In the genomic region with DNA sequence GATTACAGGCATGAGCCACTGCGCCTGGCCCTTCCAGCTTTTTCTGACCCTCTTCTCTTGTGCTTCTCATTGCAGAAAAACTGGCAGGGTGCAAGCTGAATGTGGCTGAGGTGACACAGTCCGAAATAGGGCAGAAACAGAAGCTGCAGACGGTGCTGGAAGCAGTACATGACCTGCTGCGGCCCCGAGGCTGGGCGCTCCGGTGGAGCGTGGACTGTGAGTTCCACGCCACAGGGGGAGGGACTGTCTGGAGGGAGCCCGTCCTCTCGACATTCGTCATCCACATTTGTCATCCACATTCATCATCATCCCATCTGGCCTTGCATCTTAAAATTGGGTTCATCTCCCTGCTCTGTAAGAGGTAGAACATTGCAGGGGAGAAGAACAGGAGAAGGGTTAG, we compare ENCODE assay signal across 25 cellular contexts. TPM values are rescaled to one million over a fixed set of nuclear protein-coding genes. Genes with fewer than 3 reads are reported as not detected.
"Had no signal": no experiment of that assay in that cellular context is flagged by ENCODE, and none has a peak within 500 bp of the region (broad histone marks: within the 10 kb centered on the region; RNA-seq: fewer than 3 reads in every experiment).

No MANE protein-coding gene starts in this region.

- H3K4me3 Mint-ChIP-seq: activated B cell treated with CpG ODN at 0.5 μM for 24 hours; activated CD4-positive, alpha-beta memory T cell treated with anti-CD3 and anti-CD28 coated beads, Interleukin-2, amount 10 ng/mL, durations not matched to agents 7 days and 5 days; activated naive CD4-positive, alpha-beta T cell treated with anti-CD3 and anti-CD28 coated beads, Interleukin-2, amount 10 ng/mL, durations not matched to agents 7 days and 5 days; activated naive CD8-positive, alpha-beta T cell treated with anti-CD3 and anti-CD28 coated beads for 36 hours; activated T-helper 17 cell treated with anti-CD3 and anti-CD28 coated beads, Interleukin-2, amount 50 U/mL, for 72 hours had no signal

- H3K27me3 Mint-ChIP-seq: activated B cell treated with CpG ODN at 0.5 μM for 24 hours; activated CD4-positive, alpha-beta memory T cell treated with anti-CD3 and anti-CD28 coated beads, Interleukin-2, amount 10 ng/mL, durations not matched to agents 7 days and 5 days; activated naive CD8-positive, alpha-beta T cell treated with anti-CD3 and anti-CD28 coated beads for 36 hours; activated T-helper 17 cell treated with anti-CD3 and anti-CD28 coated beads, Interleukin-2, amount 50 U/mL, for 72 hours had no signal

- H3K27ac Mint-ChIP-seq: activated B cell treated with CpG ODN at 0.5 μM for 24 hours; activated CD4-positive, alpha-beta memory T cell treated with anti-CD3 and anti-CD28 coated beads, Interleukin-2, amount 10 ng/mL, durations not matched to agents 7 days and 5 days; activated naive CD4-positive, alpha-beta T cell treated with anti-CD3 and anti-CD28 coated beads, Interleukin-2, amount 10 ng/mL, durations not matched to agents 7 days and 5 days; activated naive CD8-positive, alpha-beta T cell treated with anti-CD3 and anti-CD28 coated beads for 36 hours; activated T-helper 17 cell treated with anti-CD3 and anti-CD28 coated beads, Interleukin-2, amount 50 U/mL, for 72 hours had no signal

- H3K4me3 ChIP-seq: cardiac muscle cell, K562 had no signal

- ATAC-seq: activated T-helper 17 cell treated with anti-CD3 and anti-CD28 coated beads, Interleukin-2, amount 50 U/mL, for 72 hours; K562; PC-3 had no signal

- DNase-seq: activated B cell treated with CpG ODN at 0.5 μM for 24 hours; activated CD4-positive, alpha-beta memory T cell treated with anti-CD3 and anti-CD28 coated beads, Interleukin-2, amount 10 ng/mL, durations not matched to agents 7 days and 5 days; activated CD4-positive, alpha-beta T cell treated with anti-CD3 and anti-CD28 coated beads for 1 hour; activated CD4-positive, alpha-beta T cell treated with anti-CD3 and anti-CD28 coated beads, Interleukin-2, amount 50 U/mL, for 1 hour; activated gamma-delta T cell treated with Interleukin-2 at 50 U/mL for 16 hours; activated naive CD4-positive, alpha-beta T cell treated with anti-CD3 and anti-CD28 coated beads, Interleukin-2, amount 10 ng/mL, durations not matched to agents 7 days and 5 days; activated naive CD8-positive, alpha-beta T cell treated with anti-CD3 and anti-CD28 coated beads for 36 hours; activated T-cell treated with anti-CD3 and anti-CD28 coated beads for 4 hours; activated T-cell treated with anti-CD3 and anti-CD28 coated beads, Interleukin-2, amount 50 U/mL, for 48 hours; brain microvascular endothelial cell; Karpas-422; NCI-H1105 treated with DMSO at 0.1 percent for 48 hours; NCI-H1436 treated with DMSO at 0.1 percent for 48 hours; NCI-H187; NCI-H2081; NCI-H510A treated with DMSO at 0.1 percent for 48 hours; NCI-H69; PC-3; SHP77 treated with DMSO at 0.1 percent for 48 hours; T-helper 2 cell; T1000 had no signal

- H3K27ac ChIP-seq: brain microvascular endothelial cell, cardiac muscle cell had no signal

- H3K36me3 ChIP-seq: cardiac muscle cell had no signal

- H3K27me3 ChIP-seq: brain microvascular endothelial cell, cardiac muscle cell had no signal

RNA-seq across cellular contexts. Expression of a gene that starts 49.3 kb away (rescaled TPM):
- total RNA-seq: PC-3, SK-MEL-5 had no signal
- polyA plus RNA-seq: cardiac muscle cell, K562 had no signal
